8 cellular contexts compared by ENCODE assay signal in genomic region chr2:190880374-190881073, GRCh38. TPM values are rescaled to one million over a fixed set of nuclear protein-coding genes. Genes with fewer than 3 reads are reported as not detected.
A peak's percentile ranks its signal among the peaks of the same experiment; 100 is the strongest.
DNase-seq lines count a peak whose midpoint lies in the region; ATAC-seq, FAIRE-seq and TF ChIP-seq lines count a peak whose summit lies in the region.

Gene GLS (plus strand): TSS chr2:190880821. CDS start chr2:190881085, 264 bp downstream.

- ATAC-seq in GM21526 (IDR thresholded peaks at IDR 0.05; ENCODE audit: low FRiP score, unreplicated experiment), result peak; percentile 66

- intact Hi-C loops in OCI-LY7 (cut with micrococcal nuclease; ENCODE audit: unreplicated experiment), result loop anchor here (2.0 to 5.0 kb wide), 5 partner anchors 140 to 1438 kb away; partner anchors contain the start of genes MFSD6, NABP1, NEMP2 and WDR75
- intact Hi-C loops in endothelial cell of umbilical vein (cut with micrococcal nuclease), result loop anchor here (1.0 to 10.0 kb wide), 6 partner anchors 30 to 798 kb away; partner anchors contain the start of gene NABP1

- peaks cover 29% of the 10 kb centered on the region for H3K36me3 ChIP-seq in OCI-LY7 (ENCODE audit: insufficient read depth, low read length)
- H3K36me3 ChIP-seq in endothelial cell of umbilical vein (ENCODE audit: control insufficient read depth in 2 of 2, extremely low read depth in 1 of 2, insufficient read depth in 2 of 2, low read length in 2 of 2), result no peaks in the 10 kb centered on the region

- H3K79me2 ChIP-seq in OCI-LY7 (ENCODE audit: insufficient read depth, low read depth, low read length) (peaks cover 40% of the 10 kb centered on the region), endothelial cell of umbilical vein (ENCODE audit: control insufficient read depth, insufficient read depth, low read length) (peaks cover 48% of the 10 kb centered on the region)

- BruUV-seq in OCI-LY7 (replicated peaks; lab: Mats Ljungman, UMichigan) (no TSS peak), endothelial cell of umbilical vein (replicated peaks; lab: Mats Ljungman, UMichigan) (no TSS peak)

- H3K4me3 ChIP-seq in OCI-LY7 (ENCODE audit: low read depth, low read length, poor library complexity, severe bottlenecking) (peak within 1 kb of the TSS; percentile 84), endothelial cell of umbilical vein (replicated peaks in 1 of 3; ENCODE audit: insufficient read depth in 1 of 3, low read depth in 1 of 3, low read length in 3 of 3) (peak within 1 kb of the TSS; percentile 80 to 99 (median 98))

- H3K9me3 ChIP-seq in OCI-LY7 (ENCODE audit: low read length), result no peaks in the 10 kb centered on the region
- H3K9me3 ChIP-seq in endothelial cell of umbilical vein (replicated peaks; ENCODE audit: control insufficient read depth, insufficient read depth, low read length), result no peaks in the 10 kb centered on the region

- peak within 1 kb of the TSS; percentile 87 for H3K27ac ChIP-seq in OCI-LY7 (ENCODE audit: low read depth, low read length, poor library complexity, severe bottlenecking)
- H3K27ac ChIP-seq in endothelial cell of umbilical vein (ENCODE audit: insufficient read depth, low read depth, low read length), result peak within 1 kb of the TSS; percentile 83

- CTCF ChIA-PET in OCI-LY7 (lab: Charles Lee; ENCODE audit: unreplicated experiment) (interaction anchor here (0.6 kb wide), 1 partner anchor 882 kb away, joined by 3 read pairs; no protein-coding TSS in a partner anchor), endothelial cell of umbilical vein (lab: Charles Lee) (interaction anchor here (1.0 to 4.9 kb wide), 4 partner anchors 27 to 157 kb away, joined by 3 to 50 read pairs (median 4); no protein-coding TSS in a partner anchor)

- H2AFZ ChIP-seq in OCI-LY7 (ENCODE audit: low read length), result peak within 1 kb of the TSS; percentile 79; the same call in 1 of the 2 replicates
- H2AFZ ChIP-seq in endothelial cell of umbilical vein (ENCODE audit: low read depth, low read length), result peak within 1 kb of the TSS; percentile 98

- no peak for TF ChIP-seq CTCF in D721Med (IDR thresholded peaks at IDR 0.05; ENCODE audit: insufficient read depth, missing control alignments)
- TF ChIP-seq CTCF in OCI-LY7 (conservative IDR thresholded peaks at IDR 0.05; ENCODE audit: low read length), result no peak
- no peak for TF ChIP-seq CTCF in endothelial cell of umbilical vein (IDR thresholded peaks at IDR 0.05; ENCODE audit: extremely low read depth in 1 of 2, insufficient read depth in 1 of 2, low read depth in 1 of 2, low read length in 2 of 2)

- POLR2A ChIA-PET in OCI-LY7 (lab: Charles Lee) (interaction anchor here (0.6 to 3.0 kb wide), 18 partner anchors 9 to 1087 kb away, joined by 3 to 35 read pairs (median 4); partner anchors contain the start of genes NABP1 and STAT1), endothelial cell of umbilical vein (lab: Charles Lee) (interaction anchor here (0.5 to 3.1 kb wide), 7 partner anchors 12 to 195 kb away, joined by 3 to 14 read pairs (median 5); no protein-coding TSS in a partner anchor)

- dilution Hi-C loops in endothelial cell of umbilical vein (cut with MboI; ENCODE audit: extremely low pct_ligation_motif_present, low sequenced_read_pairs), result no loop called here

- H3K4me2 ChIP-seq in OCI-LY7 (ENCODE audit: low read length) (peak within 1 kb of the TSS; percentile 95), endothelial cell of umbilical vein (ENCODE audit: insufficient read depth, low read length) (peak within 1 kb of the TSS; percentile 100)

- no peaks in the 10 kb centered on the region for H3K9me1 ChIP-seq in endothelial cell of umbilical vein (replicated peaks; ENCODE audit: control insufficient read depth, extremely low read depth, insufficient read depth, low read length)

- H3K4me1 ChIP-seq in OCI-LY7 (ENCODE audit: insufficient read depth, low read length, poor library complexity, severe bottlenecking) (peaks cover 28% of the 10 kb centered on the region), endothelial cell of umbilical vein (ENCODE audit: control insufficient read depth, extremely low read depth, insufficient read depth, low read length) (peaks cover 32% of the 10 kb centered on the region)

- no peaks in the 10 kb centered on the region for H3K27me3 ChIP-seq in endothelial cell of umbilical vein (ENCODE audit: control insufficient read depth in 2 of 2, insufficient read depth in 2 of 2, low read length in 2 of 2)

- H3K9ac ChIP-seq in endothelial cell of umbilical vein (replicated peaks; ENCODE audit: extremely low read depth, insufficient read depth, low read length), result peak within 1 kb of the TSS; percentile 79

- H3K9me2 ChIP-seq in OCI-LY7 (ENCODE audit: insufficient read depth, low read length), result no peaks in the 10 kb centered on the region; the same call in 1 of the 2 replicates

- peak; percentile 99 for TF ChIP-seq POLR2A in endothelial cell of umbilical vein (IDR thresholded peaks at IDR 0.05; ENCODE audit: low read depth, low read length)

- H4K20me1 ChIP-seq in OCI-LY7 (ENCODE audit: insufficient read depth, low read length) (peaks cover 28% of the 10 kb centered on the region), endothelial cell of umbilical vein (replicated peaks; ENCODE audit: control insufficient read depth, extremely low read depth, insufficient read depth, low read length) (peaks cover 5% of the 10 kb centered on the region)

- no peak for FAIRE-seq in D721Med (lab: Jason Lieb, UNC)
- peak; percentile 87 for FAIRE-seq in endothelial cell of umbilical vein (lab: Jason Lieb, UNC)

- peak; percentile 92 for DNase-seq in D721Med (ENCODE audit: insufficient read length, low spot score)
- DNase-seq in HuH-7.5 (ENCODE audit: low spot score), result peak; percentile 93
- peak; percentile 96 for DNase-seq in OCI-LY7 (ENCODE audit: low spot score)
- peak; percentile 91 for DNase-seq in activated T-cell treated with anti-CD3 and anti-CD28 coated beads for 1 hour (ENCODE audit: low read depth)
- DNase-seq in endothelial cell of umbilical vein (ENCODE audit: low read depth, low spot score), result peak; percentile 98
- DNase-seq in middle frontal gyrus (ENCODE audit: extremely low spot score, low spot score), result peak; percentile 96
- peak; percentile 86 to 93 for DNase-seq in stimulated activated CD8-positive, alpha-beta memory T cell treated with anti-CD3 and anti-CD28 coated beads, Interleukin-2, amount 100 ng/mL, for 48 hours (ENCODE audit: low read depth in 2 of 2)

TF ChIP-seq in endothelial cell of umbilical vein, 7 proteins besides CTCF, POLR2A, EP300 and RAD21:
- TF ChIP-seq, protein P1, sequence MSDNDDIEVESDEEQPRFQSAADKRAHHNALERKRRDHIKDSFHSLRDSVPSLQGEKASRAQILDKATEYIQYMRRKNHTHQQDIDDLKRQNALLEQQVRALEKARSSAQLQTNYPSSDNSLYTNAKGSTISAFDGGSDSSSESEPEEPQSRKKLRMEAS (IDR thresholded peaks at IDR 0.05; ENCODE audit: insufficient read depth, insufficient read length), result no peak
- TF ChIP-seq EZH2 (IDR thresholded peaks at IDR 0.05; ENCODE audit: borderline replicate concordance, low read depth, low read length, severe bottlenecking), result no peak
- peak; percentile 100 for TF ChIP-seq POLR2AphosphoS5 (IDR thresholded peaks at IDR 0.05; ENCODE audit: insufficient read depth, low read depth, low read length)
- no peak for TF ChIP-seq JUN (IDR thresholded peaks at IDR 0.05; ENCODE audit: borderline replicate concordance, insufficient read depth, insufficient read length, low read depth)
- TF ChIP-seq GATA2 (IDR thresholded peaks at IDR 0.05; ENCODE audit: insufficient read depth, insufficient read length, low read depth, low read length), result no peak
- TF ChIP-seq FOS (IDR thresholded peaks at IDR 0.05; ENCODE audit: borderline replicate concordance, insufficient read depth, low read length), result no peak

RNA-seq across cellular contexts. Expression of gene GLS, which starts in this region (rescaled TPM):
- 82.0 and 102 TPM in 2 replicates for total RNA-seq in OCI-LY7 (2014; rRNA removed; shearing (Covaris generic))
- total RNA-seq in OCI-LY7 (2022) (93.1 and 103 TPM in 2 replicates), endothelial cell of umbilical vein (181 and 183 TPM in 2 replicates)
- polyA plus RNA-seq in endothelial cell of umbilical vein, result 36.1 and 49.0 TPM in 2 replicates
- polyA plus RNA-seq in endothelial cell of umbilical vein (2011; cell fraction: cytosol; rRNA removed), result 24.0 and 30.2 TPM in 2 replicates
- polyA plus RNA-seq in endothelial cell of umbilical vein (2011; cell fraction: nucleus; rRNA removed), result 222 and 298 TPM in 2 replicates
- polyA plus RNA-seq in endothelial cell of umbilical vein (2012), result 138 and 142 TPM in 2 replicates
- polyA minus RNA-seq in endothelial cell of umbilical vein, result 351 and 395 TPM in 2 replicates
- polyA minus RNA-seq in endothelial cell of umbilical vein (2011; cell fraction: cytosol; rRNA and poly(A)+ RNA removed), result 22.2 TPM
- 496 and 601 TPM in 2 replicates for polyA minus RNA-seq in endothelial cell of umbilical vein (2011; cell fraction: nucleus; rRNA and poly(A)+ RNA removed)

Comparison
In these comparisons a context has a peak if more than half of its experiments do, and no peak if none do; other contexts are left out.
1. Peak in every context shown above with its lines: DNase-seq, ATAC-seq, H3K4me3 ChIP-seq and H3K27ac ChIP-seq.